37 cellular contexts compared by ENCODE assay signal in the genomic region with DNA sequence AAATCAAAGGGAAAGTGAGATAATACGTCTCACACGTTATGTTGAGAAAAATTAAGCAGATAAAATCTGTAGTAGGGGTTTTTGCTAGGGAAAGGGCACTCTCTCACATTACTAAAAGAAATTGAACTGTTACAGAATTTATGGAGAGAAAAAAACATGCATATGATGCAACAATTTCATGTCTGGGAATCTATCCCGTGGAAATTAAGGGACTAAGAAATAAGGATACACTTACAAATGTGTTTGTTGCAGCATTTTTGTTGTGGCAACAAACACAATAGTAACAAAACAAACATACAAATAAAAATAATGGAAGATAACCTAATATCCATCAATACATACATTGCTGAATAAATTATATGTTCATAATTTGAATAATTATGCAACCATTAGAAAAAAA.
A peak's percentile ranks its signal among the peaks of the same experiment; 100 is the strongest.
DNase-seq lines count a peak whose midpoint lies in the region; ATAC-seq, FAIRE-seq and TF ChIP-seq lines count a peak whose summit lies in the region.
"Had no signal": no experiment of that assay in that cellular context is flagged by ENCODE, and none has a peak within 500 bp of the region (broad histone marks: within the 10 kb centered on the region; RNA-seq: fewer than 3 reads in every experiment).

No MANE protein-coding gene starts in this region.

- no peak overlapping the region for H2BK120ac ChIP-seq in IMR-90 (ENCODE audit: low read depth, low read length)

- no peak overlapping the region for H3K4me3 Mint-ChIP-seq in effector memory CD8-positive, alpha-beta T cell
- H3K4me3 Mint-ChIP-seq: B cell; CD14-positive monocyte; CD4-positive, alpha-beta memory T cell; CD4-positive, alpha-beta T cell; CD4-positive, CD25-positive, alpha-beta regulatory T cell; CD8-positive, alpha-beta memory T cell; CD8-positive, alpha-beta T cell had no signal

- H3K56ac ChIP-seq in IMR-90 (ENCODE audit: extremely low read depth, insufficient read depth, low read length) = no peak overlapping the region

- H3K27me3 Mint-ChIP-seq in effector memory CD8-positive, alpha-beta T cell = peaks cover 77 to 91% of the 10 kb centered on the region in 2 donors

- no peak overlapping the region for H2BK20ac ChIP-seq in IMR-90 (ENCODE audit: low read depth, low read length)

- H3K4me2 ChIP-seq in IMR-90 (ENCODE audit: low read depth, low read length) (no peak overlapping the region), Karpas-422 (ENCODE audit: low read depth, low read length, poor library complexity, severe bottlenecking) (no peak overlapping the region), K562 (ENCODE audit: insufficient read depth, low read length) (no peak overlapping the region)
- H3K4me2 ChIP-seq: A549, BLaER1 had no signal

- H3K27me3 ChIP-seq in IMR-90 (ENCODE audit: control insufficient read depth, insufficient read depth, low read length) (peaks cover 30% of the 10 kb centered on the region), Karpas-422 (ENCODE audit: low read length) (peaks cover 3% of the 10 kb centered on the region; the same call in 1 of the 2 replicates), K562 (ENCODE audit: control insufficient read depth in 2 of 2, insufficient read depth in 2 of 2, low read length in 2 of 2) (no peaks in the 10 kb centered on the region; a peak in 1 of 5 replicates)
- H3K27me3 ChIP-seq: BE2C; BLaER1; BLaER1 treated with 17β-estradiol and CSF1 and Interleukin-3, amounts not matched to agents 10 nM and 100 nM had no signal

- H2BK15ac ChIP-seq in IMR-90 (ENCODE audit: low read depth, low read length) = no peak overlapping the region

- no peak overlapping the region for H3K27ac Mint-ChIP-seq in effector memory CD8-positive, alpha-beta T cell
- H3K27ac Mint-ChIP-seq: B cell; CD4-positive, alpha-beta T cell; CD4-positive, CD25-positive, alpha-beta regulatory T cell; CD8-positive, alpha-beta memory T cell; CD8-positive, alpha-beta T cell had no signal

- H3K9me2 ChIP-seq in Karpas-422 (replicated peaks; ENCODE audit: insufficient read depth, low read length) = no peaks in the 10 kb centered on the region

- H3K9me1 ChIP-seq in IMR-90 (ENCODE audit: insufficient read depth, low read length) (no peaks in the 10 kb centered on the region), K562 (ENCODE audit: control insufficient read depth, insufficient read depth, low read length) (no peaks in the 10 kb centered on the region)

- no peak for TF ChIP-seq EP300 in K562 (IDR thresholded peaks at IDR 0.05; ENCODE audit: low read length)

- no peak for TF ChIP-seq RAD21 in IMR-90 (IDR thresholded peaks at IDR 0.05; ENCODE audit: low read length)
- TF ChIP-seq RAD21 in K562 (CRISPR knock-in tag; conservative IDR thresholded peaks at IDR 0.05 in 1 of 2, IDR thresholded peaks at IDR 0.05 in 1 of 2) = no peak

- no peaks in the 10 kb centered on the region for H3K4me1 Mint-ChIP-seq in effector memory CD8-positive, alpha-beta T cell (ENCODE audit: low read depth in 2 of 2)
- H3K4me1 Mint-ChIP-seq: CD4-positive, alpha-beta memory T cell; CD8-positive, alpha-beta memory T cell had no signal

- no peak overlapping the region for H4K8ac ChIP-seq in IMR-90 (ENCODE audit: low read depth in 2 of 2, low read length in 2 of 2)

- H3K9me3 Mint-ChIP-seq in effector memory CD8-positive, alpha-beta T cell = peaks cover 0 to 2% of the 10 kb centered on the region in 2 donors

- H3K36me3 ChIP-seq in IMR-90 (ENCODE audit: control insufficient read depth, insufficient read depth, low read length) (no peaks in the 10 kb centered on the region), Karpas-422 (ENCODE audit: insufficient read depth, low read length) (no peaks in the 10 kb centered on the region), K562 (ENCODE audit: control insufficient read depth, insufficient read depth, low read length) (no peaks in the 10 kb centered on the region)
- H3K36me3 ChIP-seq: BE2C; BLaER1; BLaER1 treated with 17β-estradiol and CSF1 and Interleukin-3, amounts not matched to agents 10 nM and 100 nM had no signal

- FAIRE-seq in K562 (lab: Jason Lieb, UNC) (no peak), islet of Langerhans (lab: Jason Lieb, UNC) (peak; percentile 17)
- FAIRE-seq: A204.1, A549, D721Med had no signal

- H3K4ac ChIP-seq in IMR-90 (ENCODE audit: low read depth, low read length) = no peak overlapping the region

- H3K4me1 ChIP-seq in IMR-90 (ENCODE audit: control insufficient read depth, insufficient read depth, low read length) (no peaks in the 10 kb centered on the region), Karpas-422 (ENCODE audit: low read length) (peaks cover 11% of the 10 kb centered on the region), K562 (replicated peaks in 1 of 2; ENCODE audit: control insufficient read depth in 2 of 2, insufficient read depth in 2 of 2, low read length in 2 of 2) (no peaks in the 10 kb centered on the region)
- H3K4me1 ChIP-seq: A549, BE2C, BLaER1, Caco-2 had no signal

- no peak overlapping the region for H3K23ac ChIP-seq in IMR-90 (ENCODE audit: low read depth, low read length)

- H3K14ac ChIP-seq in IMR-90 (replicated peaks; ENCODE audit: low read depth, low read length) = no peak overlapping the region

- TF ChIP-seq CTCF in IMR-90 (conservative IDR thresholded peaks at IDR 0.05; ENCODE audit: low read depth, low read length) (no peak), K562 (IDR thresholded peaks at IDR 0.05 in 2 of 3, conservative IDR thresholded peaks at IDR 0.05 in 1 of 3; ENCODE audit: insufficient read depth in 2 of 3, low read depth in 1 of 3, low read length in 3 of 3) (no peak)

- H2AFZ ChIP-seq in IMR-90 (replicated peaks; ENCODE audit: low read length, poor library complexity) (no peak overlapping the region), Karpas-422 (ENCODE audit: low read length) (no peak overlapping the region), K562 (ENCODE audit: low read depth, low read length) (no peak overlapping the region)

- H4K5ac ChIP-seq in IMR-90 (ENCODE audit: low read depth, low read length) = no peak overlapping the region

- no peak overlapping the region for H3K27ac ChIP-seq in IMR-90 (ENCODE audit: insufficient read depth, low read length)
- H3K27ac ChIP-seq in Karpas-422 (ENCODE audit: low read length) = no peak overlapping the region
- no peak overlapping the region for H3K27ac ChIP-seq in K562 (ENCODE audit: extremely low read depth, low read depth, low read length)
- H3K27ac ChIP-seq: 22Rv1, A549, BLaER1, C4-2B had no signal

- H3K4me3 ChIP-seq in IMR-90 (ENCODE audit: insufficient read depth, low read depth, low read length) = no peak overlapping the region
- H3K4me3 ChIP-seq in Karpas-422 (ENCODE audit: low read length) = no peak overlapping the region
- H3K4me3 ChIP-seq in K562 = no peak overlapping the region
- H3K4me3 ChIP-seq: A549; BLaER1; BLaER1 treated with 17β-estradiol and CSF1 and Interleukin-3, amounts not matched to agents 10 nM and 100 nM had no signal

- TF ChIP-seq POLR2A in IMR-90 (IDR thresholded peaks at IDR 0.05; ENCODE audit: low read depth, low read length) (no peak), K562 (conservative IDR thresholded peaks at IDR 0.05) (no peak)

- no peaks in the 10 kb centered on the region for H3K36me3 Mint-ChIP-seq in effector memory CD8-positive, alpha-beta T cell (ENCODE audit: insufficient read depth)
- H3K36me3 Mint-ChIP-seq: CD14-positive monocyte had no signal

- CTCF ChIA-PET in IMR-90 (lab: Yijun Ruan, JAX) = no interaction called here
- CTCF ChIA-PET in K562 (lab: Yijun Ruan, JAX; ENCODE audit: low intra/inter-chr PET ratio) = no interaction called here

- no CpG with 5 or more reads among the region's 3 CpGs for WGBS in IMR-90 (ENCODE audit: extremely low coverage in 2 of 2, insufficient read length in 1 of 2), 2 experiments
- 0% methylated on average over 3 of the region's 3 CpGs for WGBS in K562 (ENCODE audit: insufficient coverage, low coverage, missing lambda C conversion rate)

- H3K79me1 ChIP-seq in IMR-90 (ENCODE audit: low read depth in 1 of 2, low read length in 2 of 2) = no peaks in the 10 kb centered on the region

- no peak for DNase-seq in IMR-90
- DNase-seq in Karpas-422 = peak; percentile 32
- DNase-seq in K562 (ENCODE audit: extremely low read depth in 1 of 4, low spot score in 3 of 4) = no peak
- no peak for DNase-seq in NCI-H446 treated with DMSO at 0.1 percent for 48 hours (lab: John Stamatoyannopoulos, UW)
- no peak for DNase-seq in effector memory CD8-positive, alpha-beta T cell
- DNase-seq: 8988T; ACHN; AML-193; BE2C; C1 segment of cervical spinal cord; Caco-2; Calu3; CD4-positive, alpha-beta memory T cell; CD4-positive, alpha-beta T cell; CD4-positive, CD25-positive, alpha-beta regulatory T cell; CD8-positive, alpha-beta memory T cell; CD8-positive, alpha-beta T cell; COR-L47; DMS 273 treated with DMSO at 0.1 percent for 48 hours; DMS153; DMS53; DMS79; DMS79 treated with DMSO at 0.1 percent for 48 hours; DND-41; EL had no signal

- no peak overlapping the region for H3K18ac ChIP-seq in IMR-90 (ENCODE audit: low read depth, low read length)

- no peaks in the 10 kb centered on the region for H3K9me3 ChIP-seq in IMR-90 (ENCODE audit: control insufficient read depth, insufficient read depth, low read length)
- 0 out of 2 replicates have a peak, but pooled peaks cover 2% of the 10 kb centered on the region for H3K9me3 ChIP-seq in Karpas-422 (ENCODE audit: low read length)
- H3K9me3 ChIP-seq in K562 (replicated peaks; ENCODE audit: control insufficient read depth, insufficient read depth, low read depth, low read length) = no peaks in the 10 kb centered on the region; the same call in 1 of the 2 replicates
- H3K9me3 ChIP-seq: A549, BE2C, Caco-2 had no signal

- H3K79me2 ChIP-seq in Karpas-422 (ENCODE audit: low read length) (no peaks in the 10 kb centered on the region), K562 (ENCODE audit: control insufficient read depth, insufficient read depth, low read length) (no peaks in the 10 kb centered on the region)

- no peak overlapping the region for H2AK9ac ChIP-seq in IMR-90 (replicated peaks; ENCODE audit: low read depth, low read length, poor library complexity)

- H4K20me1 ChIP-seq in IMR-90 (ENCODE audit: insufficient read depth, low read length) (no peaks in the 10 kb centered on the region), Karpas-422 (ENCODE audit: insufficient read depth, low read depth, low read length) (no peaks in the 10 kb centered on the region), K562 (replicated peaks; ENCODE audit: control insufficient read depth, insufficient read depth, low read length) (no peaks in the 10 kb centered on the region)
- H4K20me1 ChIP-seq: BLaER1; BLaER1 treated with 17β-estradiol and CSF1 and Interleukin-3, amounts not matched to agents 10 nM and 100 nM had no signal

- H3K9ac ChIP-seq in IMR-90 (ENCODE audit: low read depth, low read length) = no peak overlapping the region
- H3K9ac ChIP-seq in Karpas-422 (ENCODE audit: low read length) = no peak overlapping the region
- no peak overlapping the region for H3K9ac ChIP-seq in K562 (ENCODE audit: insufficient read depth in 1 of 2, low read depth in 2 of 2, low read length in 2 of 2)
- H3K9ac ChIP-seq: BLaER1; BLaER1 treated with 17β-estradiol and CSF1 and Interleukin-3, amounts not matched to agents 10 nM and 100 nM had no signal

- dilution Hi-C loops in IMR-90 (cut with HindIII; ENCODE audit: low sequenced_read_pairs, unreplicated experiment) = no loop called here

- intact Hi-C loops in IMR-90 (cut with micrococcal nuclease) = no loop called here
- intact Hi-C loops in K562 (cut with micrococcal nuclease) = no loop called here

- POLR2A ChIA-PET in IMR-90 (lab: Charles Lee; ENCODE audit: unreplicated experiment) (no interaction called here), K562 (lab: Yijun Ruan, JAX) (no interaction called here)

- no peak overlapping the region for H2AK5ac ChIP-seq in IMR-90 (ENCODE audit: low read depth, low read length)

- BruUV-seq in IMR-90 (replicated peaks; lab: Mats Ljungman, UMichigan) (no TSS peak), K562 (replicated peaks; lab: Mats Ljungman, UMichigan) (no TSS peak)

- in situ Hi-C loops in IMR-90 (cut with MboI; ENCODE audit: low sequenced_read_pairs) = no loop called here
- in situ Hi-C loops in K562 (cut with MboI) = no loop called here

- no peak overlapping the region for H2BK5ac ChIP-seq in IMR-90 (ENCODE audit: low read depth, low read length, poor library complexity, severe bottlenecking)

- H4K91ac ChIP-seq in IMR-90 (ENCODE audit: insufficient read depth, low read depth, low read length) = no peak overlapping the region

- ATAC-seq in IMR-90 (ENCODE audit: low read depth) = no peak
- ATAC-seq in K562 = no peak
- no peak for ATAC-seq in GM19397 (IDR thresholded peaks at IDR 0.05; ENCODE audit: unreplicated experiment)
- no peak for ATAC-seq in GM21526 (IDR thresholded peaks at IDR 0.05; ENCODE audit: low FRiP score, unreplicated experiment)
- ATAC-seq in effector memory CD8-positive, alpha-beta T cell (replicated peaks) = no peak
- ATAC-seq: A549; CD8-positive, alpha-beta T cell had no signal
